ENCODE assay signal across 8 cellular contexts in the genomic region with DNA sequence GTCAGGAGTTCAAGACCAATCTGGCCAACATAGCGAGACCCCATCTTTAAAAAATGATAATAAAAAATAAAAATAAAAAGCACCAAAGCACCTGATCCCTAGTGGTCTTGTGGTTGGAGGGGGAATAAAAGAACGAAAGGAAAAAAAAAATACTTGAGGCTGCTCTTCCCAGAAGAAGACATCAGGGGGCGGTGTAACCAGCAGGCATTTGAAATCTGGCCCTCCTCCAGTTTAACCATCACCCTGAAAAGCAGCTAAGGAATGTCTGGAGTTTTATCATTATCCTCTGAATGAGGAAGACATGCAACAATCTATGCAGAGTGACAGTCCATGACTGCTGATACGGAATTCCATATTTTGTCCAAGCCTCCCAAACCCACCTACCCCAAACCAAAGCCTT. TPM values are rescaled to one million over a fixed set of nuclear protein-coding genes. Genes with fewer than 3 reads are reported as not detected.
DNase-seq lines count a peak whose midpoint lies in the region; ATAC-seq and TF ChIP-seq lines count a peak whose summit lies in the region.

No MANE protein-coding gene starts in this region.

- peak; percentile 72 for TF ChIP-seq CTCF in brain microvascular endothelial cell (IDR thresholded peaks at IDR 0.05; ENCODE audit: low read depth, low read length, missing control alignments)

- ATAC-seq in GM18870 (IDR thresholded peaks at IDR 0.05; ENCODE audit: unreplicated experiment) (no peak), HG03520 (IDR thresholded peaks at IDR 0.05; ENCODE audit: unreplicated experiment) (no peak)

- no peak overlapping the region for H3K4me3 ChIP-seq in brain microvascular endothelial cell (ENCODE audit: low read depth, low read length)
- H3K4me3 ChIP-seq in SJCRH30 = no peak overlapping the region

- H3K27ac ChIP-seq in brain microvascular endothelial cell (no peak overlapping the region), SJCRH30 (no peak overlapping the region)

- H3K4me1 ChIP-seq in SJCRH30 = no peaks in the 10 kb centered on the region

- in situ Hi-C loops in KBM-7 (cut with MboI; ENCODE audit: low pct_unique_long_range_greater_than_20kb, low sequenced_read_pairs) (no loop called here), brain microvascular endothelial cell (cut with HindIII; ENCODE audit: low pct_ligation_motif_present, low sequenced_read_pairs) (no loop called here)

- no peaks in the 10 kb centered on the region for H3K9me3 ChIP-seq in SJCRH30 (replicated peaks)

- H3K27me3 ChIP-seq in brain microvascular endothelial cell (replicated peaks) = no peaks in the 10 kb centered on the region
- H3K27me3 ChIP-seq in SJCRH30 = no peaks in the 10 kb centered on the region; the same call in 1 of the 2 replicates

- H3K36me3 ChIP-seq in brain microvascular endothelial cell (replicated peaks) = no peaks in the 10 kb centered on the region
- H3K36me3 ChIP-seq in SJCRH30 = no peaks in the 10 kb centered on the region

- DNase-seq in ELF-1 (ENCODE audit: low read depth, low spot score) (peak; percentile 38), KBM-7 (peak; percentile 64), brain microvascular endothelial cell (peak; percentile 44), myocyte (ENCODE audit: low read depth) (peak; percentile 18), SJCRH30 (no peak), 8988T (no peak)

RNA-seq across cellular contexts. Expression of a gene that starts 5.6 kb away (rescaled TPM):
- 10.7 and 11.0 TPM in 2 replicates for total RNA-seq in myocyte
- polyA plus RNA-seq in myocyte (2012) = 32.2 TPM
- 12.5 and 14.1 TPM in 2 replicates for total RNA-seq in SJCRH30 (2014; rRNA removed; shearing (Covaris generic))

RNA-seq across cellular contexts. Expression of a gene that starts 26.4 kb away (rescaled TPM):
- total RNA-seq in myocyte = 71.5 and 109 TPM in 2 replicates
- polyA plus RNA-seq in myocyte (2012) = 32.2 TPM
- total RNA-seq in SJCRH30 (2014; rRNA removed; shearing (Covaris generic)) = 58.7 and 59.8 TPM in 2 replicates

RNA-seq across cellular contexts. Expression of a gene that starts 26.7 kb away (rescaled TPM):
- total RNA-seq in myocyte = 31.9 and 32.2 TPM in 2 replicates
- polyA plus RNA-seq in myocyte (2012) = 13.3 TPM
- 5.4 and 5.7 TPM in 2 replicates for total RNA-seq in SJCRH30 (2014; rRNA removed; shearing (Covaris generic))

Comparison
In these comparisons a context has a peak if more than half of its experiments do, and no peak if none do; other contexts are left out.
1. DNase-seq: peak in ELF-1 (single experiment), KBM-7 (single experiment), brain microvascular endothelial cell (single experiment) and myocyte (single experiment); none in SJCRH30 (0 of 2) and 8988T (single experiment).